In genomic region chr20:37727247-37727956, GRCh38 we compare ENCODE assay signal across 1 cellular context.
TF ChIP-seq lines count a peak whose summit lies in the region.

No MANE protein-coding gene starts in this region.

TF ChIP-seq in HepG2, 621 proteins besides CTCF, POLR2A, EP300 and RAD21 (continued from another document and continues in another):
- TF ChIP-seq, protein P1, sequence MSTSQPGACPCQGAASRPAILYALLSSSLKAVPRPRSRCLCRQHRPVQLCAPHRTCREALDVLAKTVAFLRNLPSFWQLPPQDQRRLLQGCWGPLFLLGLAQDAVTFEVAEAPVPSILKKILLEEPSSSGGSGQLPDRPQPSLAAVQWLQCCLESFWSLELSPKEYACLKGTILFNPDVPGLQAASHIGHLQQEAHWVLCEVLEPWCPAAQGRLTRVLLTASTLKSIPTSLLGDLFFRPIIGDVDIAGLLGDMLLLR (CRISPR knock-in tag; IDR thresholded peaks at IDR 0.05), result no peak
- no peak for TF ChIP-seq ZNF484 (CRISPR knock-in tag; IDR thresholded peaks at IDR 0.05; ENCODE audit: borderline replicate concordance, low read depth)
- no peak for TF ChIP-seq GLI4 (CRISPR knock-in tag; IDR thresholded peaks at IDR 0.05; ENCODE audit: borderline replicate concordance)
- no peak for TF ChIP-seq AHDC1 (CRISPR knock-in tag; IDR thresholded peaks at IDR 0.05; ENCODE audit: borderline replicate concordance)
- TF ChIP-seq TP53 (CRISPR knock-in tag; conservative IDR thresholded peaks at IDR 0.05), result no peak
- TF ChIP-seq SRF (IDR thresholded peaks at IDR 0.05; ENCODE audit: low read depth, low read length), result no peak
- TF ChIP-seq, protein P2, sequence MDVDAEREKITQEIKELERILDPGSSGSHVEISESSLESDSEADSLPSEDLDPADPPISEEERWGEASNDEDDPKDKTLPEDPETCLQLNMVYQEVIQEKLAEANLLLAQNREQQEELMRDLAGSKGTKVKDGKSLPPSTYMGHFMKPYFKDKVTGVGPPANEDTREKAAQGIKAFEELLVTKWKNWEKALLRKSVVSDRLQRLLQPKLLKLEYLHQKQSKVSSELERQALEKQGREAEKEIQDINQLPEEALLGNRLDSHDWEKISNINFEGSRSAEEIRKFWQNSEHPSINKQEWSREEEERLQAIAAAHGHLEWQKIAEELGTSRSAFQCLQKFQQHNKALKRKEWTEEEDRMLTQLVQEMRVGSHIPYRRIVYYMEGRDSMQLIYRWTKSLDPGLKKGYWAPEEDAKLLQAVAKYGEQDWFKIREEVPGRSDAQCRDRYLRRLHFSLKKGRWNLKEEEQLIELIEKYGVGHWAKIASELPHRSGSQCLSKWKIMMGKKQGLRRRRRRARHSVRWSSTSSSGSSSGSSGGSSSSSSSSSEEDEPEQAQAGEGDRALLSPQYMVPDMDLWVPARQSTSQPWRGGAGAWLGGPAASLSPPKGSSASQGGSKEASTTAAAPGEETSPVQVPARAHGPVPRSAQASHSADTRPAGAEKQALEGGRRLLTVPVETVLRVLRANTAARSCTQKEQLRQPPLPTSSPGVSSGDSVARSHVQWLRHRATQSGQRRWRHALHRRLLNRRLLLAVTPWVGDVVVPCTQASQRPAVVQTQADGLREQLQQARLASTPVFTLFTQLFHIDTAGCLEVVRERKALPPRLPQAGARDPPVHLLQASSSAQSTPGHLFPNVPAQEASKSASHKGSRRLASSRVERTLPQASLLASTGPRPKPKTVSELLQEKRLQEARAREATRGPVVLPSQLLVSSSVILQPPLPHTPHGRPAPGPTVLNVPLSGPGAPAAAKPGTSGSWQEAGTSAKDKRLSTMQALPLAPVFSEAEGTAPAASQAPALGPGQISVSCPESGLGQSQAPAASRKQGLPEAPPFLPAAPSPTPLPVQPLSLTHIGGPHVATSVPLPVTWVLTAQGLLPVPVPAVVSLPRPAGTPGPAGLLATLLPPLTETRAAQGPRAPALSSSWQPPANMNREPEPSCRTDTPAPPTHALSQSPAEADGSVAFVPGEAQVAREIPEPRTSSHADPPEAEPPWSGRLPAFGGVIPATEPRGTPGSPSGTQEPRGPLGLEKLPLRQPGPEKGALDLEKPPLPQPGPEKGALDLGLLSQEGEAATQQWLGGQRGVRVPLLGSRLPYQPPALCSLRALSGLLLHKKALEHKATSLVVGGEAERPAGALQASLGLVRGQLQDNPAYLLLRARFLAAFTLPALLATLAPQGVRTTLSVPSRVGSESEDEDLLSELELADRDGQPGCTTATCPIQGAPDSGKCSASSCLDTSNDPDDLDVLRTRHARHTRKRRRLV (CRISPR knock-in tag; IDR thresholded peaks at IDR 0.05), result no peak
- no peak for TF ChIP-seq ZNF75D (CRISPR knock-in tag; IDR thresholded peaks at IDR 0.05; ENCODE audit: borderline replicate concordance)
- TF ChIP-seq ZNF839 (CRISPR knock-in tag; IDR thresholded peaks at IDR 0.05; ENCODE audit: borderline replicate concordance), result no peak
- TF ChIP-seq PBX2 (CRISPR knock-in tag; IDR thresholded peaks at IDR 0.05), result peak; percentile 41
- TF ChIP-seq ZNF691 (CRISPR knock-in tag; IDR thresholded peaks at IDR 0.05; ENCODE audit: borderline replicate concordance, low read depth), result 0 out of 2 replicates have a peak, but pooled peaks have one; percentile 48
- no peak for TF ChIP-seq TMF1 (CRISPR knock-in tag; IDR thresholded peaks at IDR 0.05; ENCODE audit: low read depth)
- TF ChIP-seq PCBP1 (IDR thresholded peaks at IDR 0.05; ENCODE audit: borderline replicate concordance, low read depth, low read length), result no peak
- no peak for TF ChIP-seq THYN1 (CRISPR knock-in tag; IDR thresholded peaks at IDR 0.05; ENCODE audit: borderline replicate concordance, low read depth)
- no peak for TF ChIP-seq ISX (CRISPR knock-in tag; conservative IDR thresholded peaks at IDR 0.05)
- TF ChIP-seq ZNF772 (CRISPR knock-in tag; IDR thresholded peaks at IDR 0.05), result no peak
- no peak for TF ChIP-seq ZNF766 (CRISPR knock-in tag; IDR thresholded peaks at IDR 0.05; ENCODE audit: borderline replicate concordance)
- no peak for TF ChIP-seq ZFY (CRISPR knock-in tag; IDR thresholded peaks at IDR 0.05)
- no peak for TF ChIP-seq KLF16 (CRISPR knock-in tag; IDR thresholded peaks at IDR 0.05)
- TF ChIP-seq ZFP91 (CRISPR knock-in tag; IDR thresholded peaks at IDR 0.05; ENCODE audit: borderline replicate concordance), result no peak
- no peak for TF ChIP-seq ZNF501 (CRISPR knock-in tag; IDR thresholded peaks at IDR 0.05)
- no peak for TF ChIP-seq ATF1 (CRISPR knock-in tag; IDR thresholded peaks at IDR 0.05)
- TF ChIP-seq, protein P3, sequence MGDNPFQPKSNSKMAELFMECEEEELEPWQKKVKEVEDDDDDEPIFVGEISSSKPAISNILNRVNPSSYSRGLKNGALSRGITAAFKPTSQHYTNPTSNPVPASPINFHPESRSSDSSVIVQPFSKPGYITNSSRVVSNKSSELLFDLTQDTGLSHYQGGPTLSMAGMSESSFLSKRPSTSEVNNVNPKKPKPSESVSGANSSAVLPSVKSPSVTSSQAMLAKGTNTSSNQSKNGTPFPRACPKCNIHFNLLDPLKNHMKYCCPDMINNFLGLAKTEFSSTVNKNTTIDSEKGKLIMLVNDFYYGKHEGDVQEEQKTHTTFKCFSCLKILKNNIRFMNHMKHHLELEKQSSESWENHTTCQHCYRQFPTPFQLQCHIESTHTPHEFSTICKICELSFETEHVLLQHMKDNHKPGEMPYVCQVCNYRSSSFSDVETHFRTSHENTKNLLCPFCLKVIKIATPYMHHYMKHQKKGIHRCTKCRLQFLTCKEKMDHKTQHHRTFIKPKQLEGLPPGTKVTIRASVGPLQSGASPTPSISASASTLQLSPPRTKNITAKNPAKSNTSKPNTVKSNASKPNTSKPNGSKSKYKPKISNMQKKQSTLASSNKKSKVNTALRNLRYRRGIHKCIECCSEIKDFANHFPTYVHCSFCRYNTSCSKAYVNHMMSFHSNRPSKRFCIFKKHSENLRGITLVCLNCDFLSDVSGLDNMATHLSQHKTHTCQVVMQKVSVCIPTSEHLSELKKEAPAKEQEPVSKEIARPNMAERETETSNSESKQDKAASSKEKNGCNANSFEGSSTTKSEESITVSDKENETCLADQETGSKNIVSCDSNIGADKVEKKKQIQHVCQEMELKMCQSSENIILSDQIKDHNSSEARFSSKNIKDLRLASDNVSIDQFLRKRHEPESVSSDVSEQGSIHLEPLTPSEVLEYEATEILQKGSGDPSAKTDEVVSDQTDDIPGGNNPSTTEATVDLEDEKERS (CRISPR knock-in tag; IDR thresholded peaks at IDR 0.05), result no peak
- peak; percentile 45; the same call in 1 of the 2 replicates for TF ChIP-seq PITX1 (CRISPR knock-in tag; IDR thresholded peaks at IDR 0.05)
- TF ChIP-seq ZNF841 (CRISPR knock-in tag; IDR thresholded peaks at IDR 0.05; ENCODE audit: borderline replicate concordance), result no peak
- no peak for TF ChIP-seq NFRKB (IDR thresholded peaks at IDR 0.05)
- no peak for TF ChIP-seq CREBL2 (CRISPR knock-in tag; IDR thresholded peaks at IDR 0.05; ENCODE audit: borderline replicate concordance)
- no peak for TF ChIP-seq AKAP8 (CRISPR knock-in tag; IDR thresholded peaks at IDR 0.05)
- TF ChIP-seq CHCHD3 (CRISPR knock-in tag; IDR thresholded peaks at IDR 0.05), result no peak
- no peak for TF ChIP-seq ZNF639 (CRISPR knock-in tag; conservative IDR thresholded peaks at IDR 0.05)
- peak; percentile 53 for TF ChIP-seq FOXA3 (CRISPR knock-in tag; IDR thresholded peaks at IDR 0.05)
- peak; percentile 90 for TF ChIP-seq ZNF292 (CRISPR knock-in tag; IDR thresholded peaks at IDR 0.05; ENCODE audit: borderline replicate concordance, low read depth)
- no peak for TF ChIP-seq MED13 (CRISPR knock-in tag; IDR thresholded peaks at IDR 0.05)
- no peak for TF ChIP-seq ZNF619 (CRISPR knock-in tag; IDR thresholded peaks at IDR 0.05)
- TF ChIP-seq TBX3 (IDR thresholded peaks at IDR 0.05; ENCODE audit: borderline replicate concordance), result no peak
- TF ChIP-seq STAT5B (CRISPR knock-in tag; IDR thresholded peaks at IDR 0.05), result no peak
- TF ChIP-seq NR2C2 (CRISPR knock-in tag; IDR thresholded peaks at IDR 0.05; ENCODE audit: borderline replicate concordance), result peak; percentile 21; the same call in 1 of the 2 replicates
- no peak for TF ChIP-seq ZNF891 (CRISPR knock-in tag; IDR thresholded peaks at IDR 0.05)
- no peak for TF ChIP-seq ZBTB7A (CRISPR knock-in tag; IDR thresholded peaks at IDR 0.05)
- peak; percentile 1; the same call in 1 of the 2 replicates for TF ChIP-seq ZMYM4 (CRISPR knock-in tag; IDR thresholded peaks at IDR 0.05)
- TF ChIP-seq HCFC1 (IDR thresholded peaks at IDR 0.05; ENCODE audit: low read depth, low read length), result no peak
- no peak for TF ChIP-seq ZNF260 (CRISPR knock-in tag; IDR thresholded peaks at IDR 0.05; ENCODE audit: borderline replicate concordance, low read depth)
- TF ChIP-seq ZNF337 (CRISPR knock-in tag; IDR thresholded peaks at IDR 0.05; ENCODE audit: borderline replicate concordance, low read depth), result no peak
- TF ChIP-seq PBX3 (CRISPR knock-in tag; IDR thresholded peaks at IDR 0.05; ENCODE audit: borderline replicate concordance), result no peak
